In the genomic region with DNA sequence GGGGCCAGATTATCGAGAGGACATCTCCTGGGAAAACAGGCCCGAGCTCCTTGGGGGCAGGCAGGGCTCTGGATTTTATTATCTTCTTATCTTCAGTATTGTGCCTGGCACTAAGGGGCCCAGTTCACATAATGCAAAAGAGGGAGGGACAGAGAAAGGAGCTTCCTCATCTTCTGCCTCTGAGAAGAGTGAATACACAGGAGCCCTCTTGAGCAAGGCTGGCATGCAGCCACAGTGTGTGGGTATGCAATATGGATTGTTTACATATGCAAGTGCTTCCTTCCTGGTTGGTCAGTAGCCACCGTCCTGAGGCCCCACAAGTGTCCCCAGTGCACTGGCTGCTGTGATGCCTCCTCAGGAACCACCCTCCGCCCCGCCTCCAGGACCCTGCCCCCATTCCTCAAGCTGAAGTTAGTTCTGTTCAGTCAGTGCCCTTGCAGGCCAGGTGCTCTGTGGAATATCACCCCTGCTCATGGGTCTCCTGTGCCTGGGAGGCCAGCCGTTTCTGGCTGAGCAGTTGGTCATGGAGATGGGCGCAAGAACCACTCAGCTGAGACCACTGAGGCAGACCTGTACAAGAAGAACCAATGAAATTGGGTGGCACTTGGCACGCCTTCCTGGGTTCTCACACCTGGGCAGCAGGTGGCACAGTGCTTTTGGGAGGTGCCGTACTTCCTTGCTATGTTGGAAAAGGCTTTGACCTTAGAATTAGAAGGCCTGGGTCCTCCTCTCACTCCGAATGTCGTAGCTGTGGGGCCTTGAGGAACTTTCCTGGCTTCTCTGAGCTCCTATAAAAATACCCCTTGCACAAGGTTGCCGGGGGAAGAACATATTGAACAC, we compare ENCODE assay signal across 1 cellular context.
TF ChIP-seq lines count a peak whose summit lies in the region.

No MANE protein-coding gene starts in this region.

TF ChIP-seq in HepG2, 621 proteins besides CTCF, POLR2A, EP300 and RAD21 (continued from another document and continues in another):
- TF ChIP-seq ZBTB33 (CRISPR knock-in tag; IDR thresholded peaks at IDR 0.05) (no peak), ZNF335 (CRISPR knock-in tag; IDR thresholded peaks at IDR 0.05) (no peak), NFYC (CRISPR knock-in tag; IDR thresholded peaks at IDR 0.05) (peak; percentile 61), PAXIP1 (CRISPR knock-in tag; conservative IDR thresholded peaks at IDR 0.05) (peak; percentile 42), ZFX (CRISPR knock-in tag; IDR thresholded peaks at IDR 0.05; ENCODE audit: low read depth) (0 out of 2 replicates have a peak, but pooled peaks have one; percentile 42), SRF (IDR thresholded peaks at IDR 0.05; ENCODE audit: low read depth, low read length) (no peak), HNRNPL (IDR thresholded peaks at IDR 0.05; ENCODE audit: low read depth, low read length) (peak; percentile 69; the same call in 1 of the 2 replicates), ZNF281 (CRISPR knock-in tag; IDR thresholded peaks at IDR 0.05; ENCODE audit: borderline replicate concordance) (peak; percentile 67; the same call in 1 of the 2 replicates), FOXK2 (IDR thresholded peaks at IDR 0.05) (no peak), SP4 (CRISPR knock-in tag; IDR thresholded peaks at IDR 0.05) (peak; percentile 48; the same call in 1 of the 2 replicates), ELF3 (CRISPR knock-in tag; IDR thresholded peaks at IDR 0.05) (peak; percentile 75), NAIF1 (CRISPR knock-in tag; IDR thresholded peaks at IDR 0.05; ENCODE audit: borderline replicate concordance) (no peak), ZNF687 (CRISPR knock-in tag; IDR thresholded peaks at IDR 0.05) (peak; percentile 57), ZNF710 (CRISPR knock-in tag; IDR thresholded peaks at IDR 0.05; ENCODE audit: borderline replicate concordance) (0 out of 2 replicates have a peak, but pooled peaks have one; percentile 40), SALL1 (CRISPR knock-in tag; IDR thresholded peaks at IDR 0.05) (peak; percentile 77), GTF3A (CRISPR knock-in tag; conservative IDR thresholded peaks at IDR 0.05) (0 out of 2 replicates have a peak, but pooled peaks have one; percentile 55), TFE3 (CRISPR knock-in tag; IDR thresholded peaks at IDR 0.05) (no peak), ARID5B (CRISPR knock-in tag; IDR thresholded peaks at IDR 0.05) (0 out of 2 replicates have a peak, but pooled peaks have one; percentile 37), JUN (CRISPR knock-in tag; IDR thresholded peaks at IDR 0.05) (0 out of 2 replicates have a peak, but pooled peaks have one; percentile 18), CEBPG (CRISPR knock-in tag; IDR thresholded peaks at IDR 0.05) (peak; percentile 77), HNF4A (CRISPR knock-in tag; IDR thresholded peaks at IDR 0.05) (0 out of 2 replicates have a peak, but pooled peaks have one; percentile 6), ZNF619 (CRISPR knock-in tag; IDR thresholded peaks at IDR 0.05) (no peak)
- TF ChIP-seq, protein P1, sequence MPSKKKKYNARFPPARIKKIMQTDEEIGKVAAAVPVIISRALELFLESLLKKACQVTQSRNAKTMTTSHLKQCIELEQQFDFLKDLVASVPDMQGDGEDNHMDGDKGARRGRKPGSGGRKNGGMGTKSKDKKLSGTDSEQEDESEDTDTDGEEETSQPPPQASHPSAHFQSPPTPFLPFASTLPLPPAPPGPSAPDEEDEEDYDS (CRISPR knock-in tag; IDR thresholded peaks at IDR 0.05) = peak; percentile 22; the same call in 1 of the 2 replicates
